Comparison of ENCODE assay signal across 8 cellular contexts in genomic region chr5:175564716-175565115, GRCh38.
"Had no signal": no experiment of that assay in that cellular context is flagged by ENCODE, and none has a peak within 500 bp of the region (broad histone marks: within the 10 kb centered on the region; RNA-seq: fewer than 3 reads in every experiment).

No MANE protein-coding gene starts in this region.

- ATAC-seq: GM23338, HCT116 had no signal

- DNase-seq: GM23248, GOT3, H7, H9, HCEC 1CT, HFFc6 had no signal
